In genomic region chr4:85556293-85556692, GRCh38 we compare ENCODE assay signal across 19 cellular contexts.
A peak's percentile ranks its signal among the peaks of the same experiment; 100 is the strongest.
DNase-seq lines count a peak whose midpoint lies in the region; ATAC-seq and TF ChIP-seq lines count a peak whose summit lies in the region.
"Had no signal": no experiment of that assay in that cellular context is flagged by ENCODE, and none has a peak within 500 bp of the region (broad histone marks: within the 10 kb centered on the region; RNA-seq: fewer than 3 reads in every experiment).

No MANE protein-coding gene starts in this region.

- H3K4me3 Mint-ChIP-seq in endodermal cell = no peak overlapping the region
- H3K4me3 Mint-ChIP-seq in effector memory CD8-positive, alpha-beta T cell = no peak overlapping the region
- H3K4me3 Mint-ChIP-seq: activated T-cell treated with anti-CD3 and anti-CD28 coated beads, Interleukin-2, amount 50 U/mL, for 24 hours; neural crest cell had no signal

- no peak for TF ChIP-seq CTCF in endodermal cell (conservative IDR thresholded peaks at IDR 0.05)

- DNase-seq in left cardiac atrium (no peak), endodermal cell (no peak), NCI-H1694 treated with DMSO at 0.1 percent for 48 hours (lab: John Stamatoyannopoulos, UW) (no peak)
- no peak for DNase-seq in effector memory CD8-positive, alpha-beta T cell
- DNase-seq: activated CD4-positive, alpha-beta T cell treated with anti-CD3 and anti-CD28 coated beads, Interleukin-2, amount 50 U/mL, for 1 hour; activated T-cell treated with anti-CD3 and anti-CD28 coated beads, Interleukin-2, amount 50 U/mL, for 24 hours; cerebellar nuclear complex; left colon; NCI-H2029 treated with DMSO at 0.1 percent for 48 hours; right cardiac atrium; SHP77 treated with DMSO at 0.1 percent for 48 hours; stimulated activated CD4-positive, alpha-beta T cell treated with anti-CD3 and anti-CD28 coated beads, Interleukin-2, amount 100 ng/mL, for 48 hours; T-helper 9 cell; upper lobe of left lung had no signal

- H3K9me3 ChIP-seq in endodermal cell (ENCODE audit: control insufficient read depth, low read length) = peaks cover 6% of the 10 kb centered on the region

- peaks cover 15% of the 10 kb centered on the region for H3K9me3 Mint-ChIP-seq in endodermal cell
- peaks cover 14 to 20% of the 10 kb centered on the region in 2 donors for H3K9me3 Mint-ChIP-seq in effector memory CD8-positive, alpha-beta T cell

- no peak overlapping the region for H3K27ac ChIP-seq in endodermal cell (ENCODE audit: low read depth, low read length)

- no peaks in the 10 kb centered on the region for H3K27me3 ChIP-seq in endodermal cell (ENCODE audit: control insufficient read depth, insufficient read depth, low read length, poor library complexity, severe bottlenecking)
- H3K27me3 ChIP-seq: upper lobe of left lung had no signal

- no peak overlapping the region for H3K27ac Mint-ChIP-seq in endodermal cell
- no peak overlapping the region for H3K27ac Mint-ChIP-seq in effector memory CD8-positive, alpha-beta T cell
- H3K27ac Mint-ChIP-seq: activated T-cell treated with anti-CD3 and anti-CD28 coated beads, Interleukin-2, amount 50 U/mL, for 24 hours had no signal

- no peaks in the 10 kb centered on the region for H3K4me1 ChIP-seq in endodermal cell (ENCODE audit: control insufficient read depth, insufficient read depth, low read length)

- H3K9ac ChIP-seq in endodermal cell (ENCODE audit: extremely low read depth, low read length, poor library complexity, severe bottlenecking) = no peak overlapping the region

- no peaks in the 10 kb centered on the region for H3K36me3 ChIP-seq in endodermal cell (ENCODE audit: control insufficient read depth, insufficient read depth, low read length)
- H3K36me3 ChIP-seq: upper lobe of left lung had no signal

- 91 to 100% methylated on average over 3 to 5 of the region's 5 CpGs for WGBS in endodermal cell (ENCODE audit: insufficient coverage in 1 of 2, insufficient read length in 1 of 2), 2 experiments

- no peak overlapping the region for H3K4me3 ChIP-seq in endodermal cell (ENCODE audit: low read length)
- H3K4me3 ChIP-seq: upper lobe of left lung had no signal

- intact Hi-C loops in left cardiac atrium (cut with DNase I) = loop anchor here in 1 of 2 donors (10.0 kb wide), 1 partner anchor 411 kb away; no protein-coding TSS in a partner anchor

- no peaks in the 10 kb centered on the region for H3K4me1 Mint-ChIP-seq in endodermal cell
- no peaks in the 10 kb centered on the region for H3K4me1 Mint-ChIP-seq in effector memory CD8-positive, alpha-beta T cell (ENCODE audit: low read depth in 2 of 2)
- H3K4me1 Mint-ChIP-seq: neural crest cell had no signal

- H3K36me3 Mint-ChIP-seq in endodermal cell (ENCODE audit: low read depth) = no peaks in the 10 kb centered on the region
- no peaks in the 10 kb centered on the region for H3K36me3 Mint-ChIP-seq in effector memory CD8-positive, alpha-beta T cell (ENCODE audit: insufficient read depth)

- peak; percentile 38 for ATAC-seq in GM18499 (IDR thresholded peaks at IDR 0.05; ENCODE audit: insufficient read depth, unreplicated experiment)
- ATAC-seq in GM21529 (IDR thresholded peaks at IDR 0.05; ENCODE audit: unreplicated experiment) = peak; percentile 60
- peak; percentile 62 for ATAC-seq in HG03439 (IDR thresholded peaks at IDR 0.05; ENCODE audit: unreplicated experiment)
- peak; percentile 19 to 24 for ATAC-seq in left cardiac atrium
- ATAC-seq in effector memory CD8-positive, alpha-beta T cell (replicated peaks) = no peak
- ATAC-seq in HG03196 (IDR thresholded peaks at IDR 0.05; ENCODE audit: unreplicated experiment) = no peak
- ATAC-seq: left colon had no signal

- no peaks in the 10 kb centered on the region for H3K27me3 Mint-ChIP-seq in endodermal cell (ENCODE audit: insufficient read depth)
- no peaks in the 10 kb centered on the region for H3K27me3 Mint-ChIP-seq in effector memory CD8-positive, alpha-beta T cell
- H3K27me3 Mint-ChIP-seq: activated T-cell treated with anti-CD3 and anti-CD28 coated beads, Interleukin-2, amount 50 U/mL, for 24 hours had no signal

Comparison
In these comparisons a context has a peak if more than half of its experiments do, and no peak if none do; other contexts are left out.
1. ATAC-seq: peak in GM18499 (single experiment), GM21529 (single experiment), HG03439 (single experiment) and left cardiac atrium (2 of 2); none in effector memory CD8-positive, alpha-beta T cell (single experiment) and HG03196 (single experiment).